In genomic region chr18:1778496-1779178, GRCh38 we compare ENCODE assay signal across 20 cellular contexts.
"Had no signal": no experiment of that assay in that cellular context is flagged by ENCODE, and none has a peak within 500 bp of the region (broad histone marks: within the 10 kb centered on the region; RNA-seq: fewer than 3 reads in every experiment).

No MANE protein-coding gene starts in this region.

- H3K4me2 ChIP-seq: hepatocyte had no signal

- H3K27me3 ChIP-seq: dorsolateral prefrontal cortex, esophagus muscularis mucosa, foreskin keratinocyte, gastroesophageal sphincter, hepatocyte, left lung had no signal

- H3K4me3 ChIP-seq: coronary artery, dorsolateral prefrontal cortex, esophagus muscularis mucosa, gastroesophageal sphincter, hepatocyte, left lung, lower lobe of right lung had no signal

- H3K4me1 ChIP-seq: esophagus muscularis mucosa, foreskin keratinocyte, gastroesophageal sphincter, left lung, lower lobe of right lung had no signal

- H3K36me3 ChIP-seq: esophagus muscularis mucosa, gastroesophageal sphincter, left lung, lower lobe of right lung had no signal

- H2AFZ ChIP-seq: hepatocyte had no signal

- H3K9me3 ChIP-seq: esophagus muscularis mucosa, gastroesophageal sphincter, left lung, lower lobe of right lung had no signal

- DNase-seq: dermis blood vessel endothelial cell; dorsolateral prefrontal cortex; effector CD4-positive, alpha-beta T cell; effector memory CD4-positive, alpha-beta T cell; foreskin keratinocyte; hypothalamus; immature natural killer cell; islet precursor cell; kidney; kidney glomerular epithelial cell; left colon; left lung; lower lobe of right lung; mesendoderm; midbrain; naive thymus-derived CD4-positive, alpha-beta T cell had no signal

- H3K79me2 ChIP-seq: hepatocyte had no signal

- H3K27ac ChIP-seq: coronary artery, dorsolateral prefrontal cortex, esophagus muscularis mucosa, foreskin keratinocyte, gastroesophageal sphincter, hepatocyte, left lung, lower lobe of right lung had no signal

- ATAC-seq: foreskin keratinocyte; gastroesophageal sphincter; left colon; left lung; lower lobe of right lung; naive thymus-derived CD4-positive, alpha-beta T cell had no signal
